In genomic region chr18:23995180-23995579, GRCh38 we compare ENCODE assay signal across 2 cellular contexts.
TF ChIP-seq lines count a peak whose summit lies in the region.

No MANE protein-coding gene starts in this region.

TF ChIP-seq in HCT116, 20 proteins besides CTCF, POLR2A, EP300 and RAD21 (continued from another document):
- TF ChIP-seq ZBTB33 (IDR thresholded peaks at IDR 0.05; ENCODE audit: extremely low read depth, insufficient replicate concordance, low read length) = no peak
- no peak for TF ChIP-seq FOSL1 (IDR thresholded peaks at IDR 0.05; ENCODE audit: low read depth)
- no peak for TF ChIP-seq CBX3 (IDR thresholded peaks at IDR 0.05; ENCODE audit: low read depth)
- no peak for TF ChIP-seq MAX (IDR thresholded peaks at IDR 0.05)
- TF ChIP-seq ELF1 (IDR thresholded peaks at IDR 0.05; ENCODE audit: borderline replicate concordance, low read depth) = no peak
- TF ChIP-seq TCF7L2 (IDR thresholded peaks at IDR 0.05; ENCODE audit: borderline replicate concordance, extremely low read depth, insufficient read depth, insufficient read length) = no peak
- no peak for TF ChIP-seq REST (IDR thresholded peaks at IDR 0.05; ENCODE audit: low read depth)

TF ChIP-seq in GM12878, 131 proteins besides CTCF, POLR2A, EP300 and RAD21 (continued from another document and continues in another):
- TF ChIP-seq ZZZ3 (IDR thresholded peaks at IDR 0.05; ENCODE audit: control insufficient read depth, insufficient read length, low read depth) = no peak
- no peak for TF ChIP-seq ATF7 (IDR thresholded peaks at IDR 0.05; ENCODE audit: low read depth)
- no peak for TF ChIP-seq SMAD1 (IDR thresholded peaks at IDR 0.05; ENCODE audit: low read depth, partially characterized antibody)
- TF ChIP-seq SMARCA5 (IDR thresholded peaks at IDR 0.05) = no peak
- TF ChIP-seq, protein P1, sequence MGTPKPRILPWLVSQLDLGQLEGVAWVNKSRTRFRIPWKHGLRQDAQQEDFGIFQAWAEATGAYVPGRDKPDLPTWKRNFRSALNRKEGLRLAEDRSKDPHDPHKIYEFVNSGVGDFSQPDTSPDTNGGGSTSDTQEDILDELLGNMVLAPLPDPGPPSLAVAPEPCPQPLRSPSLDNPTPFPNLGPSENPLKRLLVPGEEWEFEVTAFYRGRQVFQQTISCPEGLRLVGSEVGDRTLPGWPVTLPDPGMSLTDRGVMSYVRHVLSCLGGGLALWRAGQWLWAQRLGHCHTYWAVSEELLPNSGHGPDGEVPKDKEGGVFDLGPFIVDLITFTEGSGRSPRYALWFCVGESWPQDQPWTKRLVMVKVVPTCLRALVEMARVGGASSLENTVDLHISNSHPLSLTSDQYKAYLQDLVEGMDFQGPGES (IDR thresholded peaks at IDR 0.05) = no peak
- TF ChIP-seq FOS (IDR thresholded peaks at IDR 0.05; ENCODE audit: borderline replicate concordance, extremely low read depth, insufficient read length) = no peak
- TF ChIP-seq BHLHE40 (IDR thresholded peaks at IDR 0.05; ENCODE audit: borderline replicate concordance in 1 of 2, low read depth in 2 of 2, low read length in 1 of 2) = no peak
- TF ChIP-seq JUND (IDR thresholded peaks at IDR 0.05; ENCODE audit: low read depth, low read length) = no peak
- TF ChIP-seq TCF7 (IDR thresholded peaks at IDR 0.05; ENCODE audit: borderline replicate concordance) = no peak
- TF ChIP-seq CHD2 (IDR thresholded peaks at IDR 0.05; ENCODE audit: borderline replicate concordance, low read depth, low read length) = no peak
- TF ChIP-seq EED (IDR thresholded peaks at IDR 0.05; ENCODE audit: low read depth) = peak; percentile 83
- TF ChIP-seq PBX3 (IDR thresholded peaks at IDR 0.05; ENCODE audit: insufficient replicate concordance, low read depth, low read length) = no peak
- no peak for TF ChIP-seq ZBTB33 (IDR thresholded peaks at IDR 0.05)
- no peak for TF ChIP-seq NRF1 (conservative IDR thresholded peaks at IDR 0.05; ENCODE audit: low read depth, low read length)
- TF ChIP-seq CUX1 (IDR thresholded peaks at IDR 0.05; ENCODE audit: insufficient replicate concordance, low read depth, low read length) = no peak
- no peak for TF ChIP-seq ATF3 (IDR thresholded peaks at IDR 0.05; ENCODE audit: borderline replicate concordance, extremely low read depth, low read depth, low read length)
- TF ChIP-seq ZNF592 (IDR thresholded peaks at IDR 0.05) = no peak
- TF ChIP-seq TAF1 (IDR thresholded peaks at IDR 0.05; ENCODE audit: borderline replicate concordance, low read depth, low read length) = no peak
- TF ChIP-seq SUPT20H (IDR thresholded peaks at IDR 0.05; ENCODE audit: borderline replicate concordance, control insufficient read depth, low read depth, low read length) = no peak
- TF ChIP-seq IKZF2 (IDR thresholded peaks at IDR 0.05) = no peak
- no peak for TF ChIP-seq MXI1 (IDR thresholded peaks at IDR 0.05; ENCODE audit: low read depth, low read length)
- no peak for TF ChIP-seq NFXL1 (IDR thresholded peaks at IDR 0.05; ENCODE audit: borderline replicate concordance)
- no peak for TF ChIP-seq REST (IDR thresholded peaks at IDR 0.05; ENCODE audit: low read depth, low read length)
- TF ChIP-seq ASH2L (IDR thresholded peaks at IDR 0.05; ENCODE audit: borderline replicate concordance, low read depth) = no peak
- no peak for TF ChIP-seq YBX1 (IDR thresholded peaks at IDR 0.05)
- peak; percentile 36; the same call in 1 of the 2 replicates for TF ChIP-seq PAX5 (IDR thresholded peaks at IDR 0.05; ENCODE audit: borderline replicate concordance, low read depth, low read length)
- TF ChIP-seq SIX5 (IDR thresholded peaks at IDR 0.05; ENCODE audit: low read depth, low read length, severe bottlenecking) = no peak
- no peak for TF ChIP-seq RCOR1 (conservative IDR thresholded peaks at IDR 0.05; ENCODE audit: low read depth, low read length)
- no peak for TF ChIP-seq CHD1 (IDR thresholded peaks at IDR 0.05; ENCODE audit: low read depth, low read length)
- TF ChIP-seq BMI1 (IDR thresholded peaks at IDR 0.05; ENCODE audit: borderline replicate concordance) = no peak
- no peak for TF ChIP-seq ZNF217 (IDR thresholded peaks at IDR 0.05)
- TF ChIP-seq GATAD2B (conservative IDR thresholded peaks at IDR 0.05; ENCODE audit: low read depth) = no peak
- no peak for TF ChIP-seq BACH1 (IDR thresholded peaks at IDR 0.05; ENCODE audit: borderline replicate concordance)
- TF ChIP-seq USF2 (IDR thresholded peaks at IDR 0.05; ENCODE audit: borderline replicate concordance, low read depth, low read length) = no peak
- TF ChIP-seq, protein P2, sequence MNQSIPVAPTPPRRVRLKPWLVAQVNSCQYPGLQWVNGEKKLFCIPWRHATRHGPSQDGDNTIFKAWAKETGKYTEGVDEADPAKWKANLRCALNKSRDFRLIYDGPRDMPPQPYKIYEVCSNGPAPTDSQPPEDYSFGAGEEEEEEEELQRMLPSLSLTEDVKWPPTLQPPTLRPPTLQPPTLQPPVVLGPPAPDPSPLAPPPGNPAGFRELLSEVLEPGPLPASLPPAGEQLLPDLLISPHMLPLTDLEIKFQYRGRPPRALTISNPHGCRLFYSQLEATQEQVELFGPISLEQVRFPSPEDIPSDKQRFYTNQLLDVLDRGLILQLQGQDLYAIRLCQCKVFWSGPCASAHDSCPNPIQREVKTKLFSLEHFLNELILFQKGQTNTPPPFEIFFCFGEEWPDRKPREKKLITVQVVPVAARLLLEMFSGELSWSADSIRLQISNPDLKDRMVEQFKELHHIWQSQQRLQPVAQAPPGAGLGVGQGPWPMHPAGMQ (IDR thresholded peaks at IDR 0.05; ENCODE audit: borderline replicate concordance) = no peak
